ENCODE assay signal across 8 cellular contexts in the genomic region with DNA sequence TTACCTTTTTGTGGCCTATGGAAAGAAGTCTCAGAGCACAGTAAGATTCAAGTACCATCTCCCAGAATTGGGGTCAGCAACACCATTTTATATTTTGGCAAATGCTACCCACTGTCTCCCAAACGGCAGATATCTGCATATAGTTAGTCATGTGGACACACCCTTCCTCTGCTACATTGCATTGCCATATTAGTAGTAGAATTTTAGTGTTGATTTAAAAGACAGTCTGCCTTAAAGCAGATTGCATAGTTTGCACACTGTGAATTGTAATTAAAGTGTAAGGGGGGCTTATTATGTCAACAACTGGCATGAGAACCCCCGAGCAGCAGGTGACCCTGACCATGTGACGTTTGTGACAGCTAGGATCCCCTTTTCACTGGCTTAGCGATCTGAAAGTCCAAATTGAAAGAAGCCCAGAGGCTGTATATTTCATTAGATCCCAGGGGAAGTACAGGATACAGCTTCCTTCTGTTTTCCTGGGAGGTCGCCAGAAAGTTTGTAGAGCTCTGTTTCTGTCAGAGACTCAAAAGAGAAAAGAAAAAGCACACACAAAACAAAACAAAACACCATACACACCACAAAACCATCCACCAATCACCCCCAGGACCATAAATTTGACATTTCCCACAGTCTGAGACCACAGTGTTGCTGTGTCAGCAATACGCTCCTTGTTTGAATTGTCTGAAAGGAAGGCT.
DNase-seq lines count a peak whose midpoint lies in the region; ATAC-seq, FAIRE-seq and TF ChIP-seq lines count a peak whose summit lies in the region.

No MANE protein-coding gene starts in this region.

- H3K9ac ChIP-seq in liver (ENCODE audit: low read depth in 1 of 2, low read length in 2 of 2) = peak overlapping the region in 1 of 2 donors; percentile 38

- WGBS in liver = 58% methylated on average over 6 of the region's 6 CpGs

- H3K4me1 Mint-ChIP-seq in activated CD8-positive, alpha-beta memory T cell treated with anti-CD3 and anti-CD28 coated beads, Interleukin-2, amount 10 ng/mL, durations not matched to agents 7 days and 5 days = peaks cover 27% of the 10 kb centered on the region
- peaks cover 28% of the 10 kb centered on the region for H3K4me1 Mint-ChIP-seq in type B pancreatic cell (ENCODE audit: unreplicated experiment)

- H3K27ac ChIP-seq in caudate nucleus (ENCODE audit: low read depth, low read length) = peak overlapping the region; percentile 42
- peak overlapping the region; percentile 36 to 54 for H3K27ac ChIP-seq in liver (ENCODE audit: low read depth in 1 of 2, low read length in 2 of 2)

- peaks cover 5 to 27% (median 17%) of the 10 kb centered on the region in 4 donors for H3K4me1 ChIP-seq in liver (ENCODE audit: control insufficient read depth in 4 of 4, insufficient read depth in 4 of 4, low read length in 3 of 4)

- TF ChIP-seq POLR2A in GM12892 (IDR thresholded peaks at IDR 0.05; ENCODE audit: low read depth, low read length) = no peak

- TF ChIP-seq CTCF in liver (IDR thresholded peaks at IDR 0.05; ENCODE audit: low read depth, low read length, missing input control) (no peak), type B pancreatic cell (conservative IDR thresholded peaks at IDR 0.05) (no peak)

- H3K9me3 ChIP-seq in liver (ENCODE audit: control insufficient read depth in 4 of 4, low read length in 3 of 4) = no peaks in the 10 kb centered on the region

- H3K27me3 Mint-ChIP-seq in activated CD8-positive, alpha-beta memory T cell treated with anti-CD3 and anti-CD28 coated beads, Interleukin-2, amount 10 ng/mL, durations not matched to agents 7 days and 5 days = no peaks in the 10 kb centered on the region
- no peaks in the 10 kb centered on the region for H3K27me3 Mint-ChIP-seq in type B pancreatic cell

- peak overlapping the region in 1 of 3 donors; percentile 6 for H3K4me3 ChIP-seq in liver (ENCODE audit: low read depth in 1 of 3, low read length in 3 of 3)

- H3K36me3 ChIP-seq in liver (ENCODE audit: control insufficient read depth in 4 of 4, insufficient read depth in 3 of 4, low read depth in 1 of 4, low read length in 3 of 4) = no peaks in the 10 kb centered on the region

- peak overlapping the region; percentile 9 for H3K27ac Mint-ChIP-seq in activated CD8-positive, alpha-beta memory T cell treated with anti-CD3 and anti-CD28 coated beads, Interleukin-2, amount 10 ng/mL, durations not matched to agents 7 days and 5 days
- no peak overlapping the region for H3K27ac Mint-ChIP-seq in type B pancreatic cell

- H3K36me3 Mint-ChIP-seq in activated CD8-positive, alpha-beta memory T cell treated with anti-CD3 and anti-CD28 coated beads, Interleukin-2, amount 10 ng/mL, durations not matched to agents 7 days and 5 days = peaks cover 2% of the 10 kb centered on the region
- no peaks in the 10 kb centered on the region for H3K36me3 Mint-ChIP-seq in type B pancreatic cell

- peak; percentile 45 for ATAC-seq in activated CD8-positive, alpha-beta memory T cell treated with anti-CD3 and anti-CD28 coated beads, Interleukin-2, amount 10 ng/mL, durations not matched to agents 7 days and 5 days

- peak; percentile 42 for DNase-seq in activated CD8-positive, alpha-beta memory T cell treated with anti-CD3 and anti-CD28 coated beads, Interleukin-2, amount 10 ng/mL, durations not matched to agents 7 days and 5 days
- DNase-seq in activated CD8-positive, alpha-beta memory T cell treated with anti-CD3 and anti-CD28 coated beads for 24 hours = no peak
- DNase-seq in caudate nucleus (lab: John Stamatoyannopoulos, UW) (peak in 1 of 61 donors; percentile 36), type B pancreatic cell (ENCODE audit: extremely low spot score, unreplicated experiment) (no peak), GM12892 (ENCODE audit: insufficient read length) (no peak), NCI-H1436 (lab: John Stamatoyannopoulos, UW) (no peak), COR-L47 (lab: John Stamatoyannopoulos, UW) (no peak)

- peak overlapping the region; percentile 14 for H3K4me3 Mint-ChIP-seq in activated CD8-positive, alpha-beta memory T cell treated with anti-CD3 and anti-CD28 coated beads, Interleukin-2, amount 10 ng/mL, durations not matched to agents 7 days and 5 days
- H3K4me3 Mint-ChIP-seq in type B pancreatic cell = peak overlapping the region; percentile 67

- H3K9me3 Mint-ChIP-seq in activated CD8-positive, alpha-beta memory T cell treated with anti-CD3 and anti-CD28 coated beads, Interleukin-2, amount 10 ng/mL, durations not matched to agents 7 days and 5 days (ENCODE audit: low read depth) = no peaks in the 10 kb centered on the region
- no peaks in the 10 kb centered on the region for H3K9me3 Mint-ChIP-seq in type B pancreatic cell

- TF ChIP-seq RAD21 in liver (IDR thresholded peaks at IDR 0.05) = peak in 1 of 2 donors; percentile 6

- CTCF ChIA-PET in activated CD8-positive, alpha-beta memory T cell treated with anti-CD3 and anti-CD28 coated beads, Interleukin-2, amount 10 ng/mL, durations not matched to agents 7 days and 5 days (lab: Charles Lee) = interaction anchor here (0.6 to 1.1 kb wide), 2 partner anchors 133 to 182 kb away, joined by 3 read pairs; no protein-coding TSS in a partner anchor

- no peaks in the 10 kb centered on the region for H3K27me3 ChIP-seq in liver (ENCODE audit: control insufficient read depth in 4 of 4, insufficient read depth in 4 of 4, low read length in 3 of 4)

- FAIRE-seq in GM12892 (lab: Jason Lieb, UNC) = no peak

TF ChIP-seq in liver, 16 proteins besides CTCF, POLR2A, EP300 and RAD21:
- TF ChIP-seq NR2F2 (IDR thresholded peaks at IDR 0.05) (no peak), HNF4G (IDR thresholded peaks at IDR 0.05) (no peak), HNF4A (conservative IDR thresholded peaks at IDR 0.05) (no peak), YY1 (IDR thresholded peaks at IDR 0.05) (no peak), FOXA2 (IDR thresholded peaks at IDR 0.05) (no peak), SP1 (IDR thresholded peaks at IDR 0.05) (no peak), RXRA (IDR thresholded peaks at IDR 0.05) (no peak), JUND (IDR thresholded peaks at IDR 0.05) (no peak), ATF3 (IDR thresholded peaks at IDR 0.05) (no peak), TAF1 (conservative IDR thresholded peaks at IDR 0.05) (no peak), ZBTB33 (IDR thresholded peaks at IDR 0.05) (no peak), EGR1 (IDR thresholded peaks at IDR 0.05; ENCODE audit: low read depth in 2 of 2) (no peak), FOXA1 (IDR thresholded peaks at IDR 0.05) (no peak)
- TF ChIP-seq, protein P1, sequence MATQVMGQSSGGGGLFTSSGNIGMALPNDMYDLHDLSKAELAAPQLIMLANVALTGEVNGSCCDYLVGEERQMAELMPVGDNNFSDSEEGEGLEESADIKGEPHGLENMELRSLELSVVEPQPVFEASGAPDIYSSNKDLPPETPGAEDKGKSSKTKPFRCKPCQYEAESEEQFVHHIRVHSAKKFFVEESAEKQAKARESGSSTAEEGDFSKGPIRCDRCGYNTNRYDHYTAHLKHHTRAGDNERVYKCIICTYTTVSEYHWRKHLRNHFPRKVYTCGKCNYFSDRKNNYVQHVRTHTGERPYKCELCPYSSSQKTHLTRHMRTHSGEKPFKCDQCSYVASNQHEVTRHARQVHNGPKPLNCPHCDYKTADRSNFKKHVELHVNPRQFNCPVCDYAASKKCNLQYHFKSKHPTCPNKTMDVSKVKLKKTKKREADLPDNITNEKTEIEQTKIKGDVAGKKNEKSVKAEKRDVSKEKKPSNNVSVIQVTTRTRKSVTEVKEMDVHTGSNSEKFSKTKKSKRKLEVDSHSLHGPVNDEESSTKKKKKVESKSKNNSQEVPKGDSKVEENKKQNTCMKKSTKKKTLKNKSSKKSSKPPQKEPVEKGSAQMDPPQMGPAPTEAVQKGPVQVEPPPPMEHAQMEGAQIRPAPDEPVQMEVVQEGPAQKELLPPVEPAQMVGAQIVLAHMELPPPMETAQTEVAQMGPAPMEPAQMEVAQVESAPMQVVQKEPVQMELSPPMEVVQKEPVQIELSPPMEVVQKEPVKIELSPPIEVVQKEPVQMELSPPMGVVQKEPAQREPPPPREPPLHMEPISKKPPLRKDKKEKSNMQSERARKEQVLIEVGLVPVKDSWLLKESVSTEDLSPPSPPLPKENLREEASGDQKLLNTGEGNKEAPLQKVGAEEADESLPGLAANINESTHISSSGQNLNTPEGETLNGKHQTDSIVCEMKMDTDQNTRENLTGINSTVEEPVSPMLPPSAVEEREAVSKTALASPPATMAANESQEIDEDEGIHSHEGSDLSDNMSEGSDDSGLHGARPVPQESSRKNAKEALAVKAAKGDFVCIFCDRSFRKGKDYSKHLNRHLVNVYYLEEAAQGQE (IDR thresholded peaks at IDR 0.05) = no peak
- TF ChIP-seq, protein P2, sequence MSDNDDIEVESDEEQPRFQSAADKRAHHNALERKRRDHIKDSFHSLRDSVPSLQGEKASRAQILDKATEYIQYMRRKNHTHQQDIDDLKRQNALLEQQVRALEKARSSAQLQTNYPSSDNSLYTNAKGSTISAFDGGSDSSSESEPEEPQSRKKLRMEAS (IDR thresholded peaks at IDR 0.05) = no peak
TF ChIP-seq in liver: peak in this region for 0.
